Comparison of ENCODE assay signal across 15 cellular contexts in the genomic region with DNA sequence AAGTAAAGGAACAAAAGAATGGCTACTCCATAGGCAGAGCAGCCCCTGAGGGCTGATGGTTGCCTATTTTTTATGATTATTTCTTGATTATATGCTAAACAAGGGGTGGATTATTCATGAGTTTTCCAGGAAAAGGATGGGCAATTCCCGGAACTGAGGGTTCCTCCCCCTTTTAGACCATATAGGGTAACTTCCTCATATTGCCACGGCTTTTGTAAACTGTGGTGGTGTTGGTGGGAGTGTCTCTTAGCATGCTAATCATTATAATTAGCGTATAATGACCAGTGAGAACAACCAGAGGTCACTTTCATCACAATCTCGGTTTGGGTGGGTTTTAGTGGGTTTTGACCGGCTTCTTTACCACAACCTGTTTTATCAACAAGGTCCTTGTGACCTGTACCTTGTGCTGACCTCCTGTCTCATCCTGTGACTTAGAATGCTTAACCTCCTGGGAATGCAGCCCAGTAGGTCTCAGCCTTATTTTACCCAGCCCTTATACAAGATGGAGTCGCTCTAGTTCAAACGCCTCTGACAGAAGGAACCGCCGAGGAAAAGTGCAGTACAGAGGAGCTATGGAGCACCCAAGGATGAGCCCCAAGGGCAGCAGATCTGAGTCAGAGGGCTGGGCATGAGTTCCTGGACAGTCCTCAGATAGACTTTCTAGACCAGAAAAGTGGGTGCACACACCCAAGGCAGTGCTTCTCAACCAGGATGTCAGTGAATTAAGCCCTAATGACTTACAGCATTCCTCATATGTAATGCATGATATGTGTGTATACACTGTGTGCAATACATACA. TPM values are rescaled to one million over a fixed set of nuclear protein-coding genes. Genes with fewer than 3 reads are reported as not detected.
"Had no signal": no experiment of that assay in that cellular context is flagged by ENCODE, and none has a peak within 500 bp of the region (broad histone marks: within the 10 kb centered on the region; RNA-seq: fewer than 3 reads in every experiment).

No MANE protein-coding gene starts in this region.

- H3K9me3 ChIP-seq: ascending aorta, right lobe of liver, spleen, tibial nerve had no signal

- H3K27ac ChIP-seq: ascending aorta, right lobe of liver, tibial nerve had no signal

- H3K4me1 ChIP-seq: right lobe of liver had no signal

- DNase-seq: activated CD4-positive, alpha-beta T cell treated with anti-CD3 and anti-CD28 coated beads for 48 hours; activated CD8-positive, alpha-beta memory T cell treated with anti-CD3 and anti-CD28 coated beads, Interleukin-2, amount 50 U/mL, for 48 hours; activated CD8-positive, alpha-beta T cell treated with anti-CD3 and anti-CD28 coated beads, Interleukin-2, amount 10 ng/mL, durations not matched to agents 7 days and 5 days; activated naive CD8-positive, alpha-beta T cell treated with anti-CD3 and anti-CD28 coated beads, Interleukin-2, amount 50 U/mL, for 24 hours; hypothalamus; midbrain; naive thymus-derived CD4-positive, alpha-beta T cell; right lobe of liver; stimulated activated CD4-positive, alpha-beta T cell treated with anti-CD3 and anti-CD28 coated beads, Interleukin-2, amount 100 ng/mL, for 24 hours; stimulated activated naive B cell treated with anti-CD40 and anti-IgM and Interleukin-4, amounts not matched to agents 10 μg/mL and 1 μg/mL and 100 μg/mL, for 72 hours; T-helper 9 cell had no signal

- H3K36me3 ChIP-seq: ascending aorta, right lobe of liver, spleen, tibial nerve had no signal

- H3K4me3 ChIP-seq: ascending aorta, lung, right lobe of liver, spleen, tibial nerve had no signal

- ATAC-seq: activated CD8-positive, alpha-beta T cell treated with anti-CD3 and anti-CD28 coated beads, Interleukin-2, amount 10 ng/mL, durations not matched to agents 7 days and 5 days; activated naive CD8-positive, alpha-beta T cell treated with anti-CD3 and anti-CD28 coated beads, Interleukin-2, amount 50 U/mL, for 24 hours; stimulated activated naive B cell treated with anti-CD40 and anti-IgM and Interleukin-4, amounts not matched to agents 10 μg/mL and 1 μg/mL and 100 μg/mL, for 72 hours had no signal

- H3K27me3 ChIP-seq: ascending aorta, right lobe of liver, tibial nerve had no signal

RNA-seq across cellular contexts. Expression of a gene that starts 37.1 kb away (rescaled TPM):
- total RNA-seq: activated CD8-positive, alpha-beta T cell treated with anti-CD3 and anti-CD28 coated beads, Interleukin-2, amount 10 ng/mL, durations not matched to agents 7 days and 5 days had no signal
